In the genomic region with DNA sequence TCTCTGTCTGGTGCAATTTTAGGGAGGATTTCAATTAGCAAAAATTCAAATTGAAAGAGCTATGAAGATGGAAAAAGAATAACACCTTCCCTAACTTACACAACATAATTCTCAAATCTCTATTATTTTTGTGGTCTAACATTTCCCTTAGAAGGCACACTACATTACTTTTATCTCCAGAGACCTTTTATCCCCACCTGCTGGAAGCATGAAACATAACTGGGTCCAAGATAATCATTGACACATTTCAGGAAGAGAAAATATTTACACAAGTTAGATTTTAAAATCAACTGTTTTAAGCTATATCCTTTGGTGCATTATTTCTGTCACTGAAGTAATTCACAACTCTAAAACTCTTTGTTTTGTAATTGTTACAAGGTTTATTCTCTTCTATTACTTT, we compare ENCODE assay signal across 1 cellular context.
TF ChIP-seq lines count a peak whose summit lies in the region.

No MANE protein-coding gene starts in this region.

TF ChIP-seq in HepG2, 621 proteins besides CTCF, POLR2A, EP300 and RAD21 (continued from another document):
- TF ChIP-seq, protein P1, sequence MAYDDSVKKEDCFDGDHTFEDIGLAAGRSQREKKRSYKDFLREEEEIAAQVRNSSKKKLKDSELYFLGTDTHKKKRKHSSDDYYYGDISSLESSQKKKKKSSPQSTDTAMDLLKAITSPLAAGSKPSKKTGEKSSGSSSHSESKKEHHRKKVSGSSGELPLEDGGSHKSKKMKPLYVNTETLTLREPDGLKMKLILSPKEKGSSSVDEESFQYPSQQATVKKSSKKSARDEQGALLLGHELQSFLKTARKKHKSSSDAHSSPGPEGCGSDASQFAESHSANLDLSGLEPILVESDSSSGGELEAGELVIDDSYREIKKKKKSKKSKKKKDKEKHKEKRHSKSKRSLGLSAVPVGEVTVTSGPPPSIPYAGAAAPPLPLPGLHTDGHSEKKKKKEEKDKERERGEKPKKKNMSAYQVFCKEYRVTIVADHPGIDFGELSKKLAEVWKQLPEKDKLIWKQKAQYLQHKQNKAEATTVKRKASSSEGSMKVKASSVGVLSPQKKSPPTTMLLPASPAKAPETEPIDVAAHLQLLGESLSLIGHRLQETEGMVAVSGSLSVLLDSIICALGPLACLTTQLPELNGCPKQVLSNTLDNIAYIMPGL (CRISPR knock-in tag; IDR thresholded peaks at IDR 0.05; ENCODE audit: borderline replicate concordance in 1 of 2, low read depth in 1 of 2), result no peak
- TF ChIP-seq ZNF780A (CRISPR knock-in tag; IDR thresholded peaks at IDR 0.05) (no peak), RXRB (CRISPR knock-in tag; IDR thresholded peaks at IDR 0.05; ENCODE audit: borderline replicate concordance) (peak; percentile 49; the same call in 1 of the 2 replicates), NCOR1 (IDR thresholded peaks at IDR 0.05; ENCODE audit: borderline replicate concordance, low read length) (0 out of 2 replicates have a peak, but pooled peaks have one; percentile 20), CREB1 (IDR thresholded peaks at IDR 0.05) (no peak), CREB1 (CRISPR knock-in tag; IDR thresholded peaks at IDR 0.05) (peak; percentile 30), ZFP36L1 (CRISPR knock-in tag; IDR thresholded peaks at IDR 0.05) (peak; percentile 39; the same call in 1 of the 2 replicates), ZNF430 (CRISPR knock-in tag; IDR thresholded peaks at IDR 0.05) (no peak), GATAD2A (CRISPR knock-in tag; IDR thresholded peaks at IDR 0.05) (peak; percentile 79), SRSF4 (IDR thresholded peaks at IDR 0.05; ENCODE audit: low read depth, low read length, poor library complexity, severe bottlenecking) (no peak)
- TF ChIP-seq, protein P2, sequence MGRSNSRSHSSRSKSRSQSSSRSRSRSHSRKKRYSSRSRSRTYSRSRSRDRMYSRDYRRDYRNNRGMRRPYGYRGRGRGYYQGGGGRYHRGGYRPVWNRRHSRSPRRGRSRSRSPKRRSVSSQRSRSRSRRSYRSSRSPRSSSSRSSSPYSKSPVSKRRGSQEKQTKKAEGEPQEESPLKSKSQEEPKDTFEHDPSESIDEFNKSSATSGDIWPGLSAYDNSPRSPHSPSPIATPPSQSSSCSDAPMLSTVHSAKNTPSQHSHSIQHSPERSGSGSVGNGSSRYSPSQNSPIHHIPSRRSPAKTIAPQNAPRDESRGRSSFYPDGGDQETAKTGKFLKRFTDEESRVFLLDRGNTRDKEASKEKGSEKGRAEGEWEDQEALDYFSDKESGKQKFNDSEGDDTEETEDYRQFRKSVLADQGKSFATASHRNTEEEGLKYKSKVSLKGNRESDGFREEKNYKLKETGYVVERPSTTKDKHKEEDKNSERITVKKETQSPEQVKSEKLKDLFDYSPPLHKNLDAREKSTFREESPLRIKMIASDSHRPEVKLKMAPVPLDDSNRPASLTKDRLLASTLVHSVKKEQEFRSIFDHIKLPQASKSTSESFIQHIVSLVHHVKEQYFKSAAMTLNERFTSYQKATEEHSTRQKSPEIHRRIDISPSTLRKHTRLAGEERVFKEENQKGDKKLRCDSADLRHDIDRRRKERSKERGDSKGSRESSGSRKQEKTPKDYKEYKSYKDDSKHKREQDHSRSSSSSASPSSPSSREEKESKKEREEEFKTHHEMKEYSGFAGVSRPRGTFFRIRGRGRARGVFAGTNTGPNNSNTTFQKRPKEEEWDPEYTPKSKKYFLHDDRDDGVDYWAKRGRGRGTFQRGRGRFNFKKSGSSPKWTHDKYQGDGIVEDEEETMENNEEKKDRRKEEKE (IDR thresholded peaks at IDR 0.05), result no peak
- TF ChIP-seq, protein P3, sequence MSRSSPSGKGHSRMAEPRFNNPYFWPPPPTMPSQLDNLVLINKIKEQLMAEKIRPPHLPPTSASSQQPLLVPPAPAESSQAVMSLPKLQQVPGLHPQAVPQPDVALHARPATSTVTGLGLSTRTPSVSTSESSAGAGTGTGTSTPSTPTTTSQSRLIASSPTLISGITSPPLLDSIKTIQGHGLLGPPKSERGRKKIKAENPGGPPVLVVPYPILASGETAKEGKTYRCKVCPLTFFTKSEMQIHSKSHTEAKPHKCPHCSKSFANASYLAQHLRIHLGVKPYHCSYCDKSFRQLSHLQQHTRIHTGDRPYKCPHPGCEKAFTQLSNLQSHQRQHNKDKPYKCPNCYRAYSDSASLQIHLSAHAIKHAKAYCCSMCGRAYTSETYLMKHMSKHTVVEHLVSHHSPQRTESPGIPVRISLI (CRISPR knock-in tag; IDR thresholded peaks at IDR 0.05; ENCODE audit: borderline replicate concordance), result no peak
